ENCODE assay signal across 12 cellular contexts in genomic region chr2:133504566-133505505, GRCh38.
DNase-seq lines count a peak whose midpoint lies in the region; ATAC-seq, FAIRE-seq and TF ChIP-seq lines count a peak whose summit lies in the region.
"Had no signal": no experiment of that assay in that cellular context is flagged by ENCODE, and none has a peak within 500 bp of the region (broad histone marks: within the 10 kb centered on the region; RNA-seq: fewer than 3 reads in every experiment).

No MANE protein-coding gene starts in this region.

- H3K27me3 ChIP-seq in bronchial epithelial cell (ENCODE audit: control insufficient read depth, insufficient read depth, low read length): no peaks in the 10 kb centered on the region
- H3K27me3 ChIP-seq: uterus had no signal

- DNase-seq in Right ventricle myocardium inferior (ENCODE audit: missing footprints) (peak; percentile 66), cardiac septum (ENCODE audit: low spot score) (no peak), bronchial epithelial cell (ENCODE audit: low read depth) (peak; percentile 86), kidney glomerular epithelial cell (lab: John Stamatoyannopoulos, UW) (peak; percentile 46), urothelium cell line (ENCODE audit: low spot score) (peak; percentile 78), HFFc6 (no peak), OCI-M2 (lab: John Stamatoyannopoulos, UW; ENCODE audit: unreplicated experiment) (no peak)
- DNase-seq: activated B cell treated with CpG ODN at 0.5 μM for 24 hours, foreskin fibroblast had no signal

- TF ChIP-seq CTCF in bronchial epithelial cell (IDR thresholded peaks at IDR 0.05; ENCODE audit: insufficient read depth, low read length, severe bottlenecking) (no peak), HFFc6 (IDR thresholded peaks at IDR 0.05) (no peak)

- intact Hi-C loops in Right ventricle myocardium inferior (cut with DNase I): no loop called here
- intact Hi-C loops in cardiac septum (cut with DNase I): no loop called here

- H3K27ac Mint-ChIP-seq in HFFc6: no peak overlapping the region
- H3K27ac Mint-ChIP-seq: activated B cell treated with CpG ODN at 0.5 μM for 24 hours; activated naive CD4-positive, alpha-beta T cell treated with anti-CD3 and anti-CD28 coated beads, Interleukin-2, amount 50 U/mL, for 24 hours had no signal

- no peak overlapping the region for H3K4me3 ChIP-seq in bronchial epithelial cell (ENCODE audit: low read depth, low read length)
- H3K4me3 ChIP-seq: uterus had no signal

- peaks cover 6% of the 10 kb centered on the region; the same call in 1 of the 2 replicates for H3K27me3 Mint-ChIP-seq in HFFc6 (ENCODE audit: insufficient read depth)

- ATAC-seq in Right ventricle myocardium inferior (peak; percentile 6), HG02938 (IDR thresholded peaks at IDR 0.05; ENCODE audit: unreplicated experiment) (no peak)

- no peaks in the 10 kb centered on the region for H3K36me3 ChIP-seq in bronchial epithelial cell (ENCODE audit: control insufficient read depth, insufficient read depth, low read length)
- H3K36me3 ChIP-seq: uterus had no signal

- H3K9me3 Mint-ChIP-seq in HFFc6: no peaks in the 10 kb centered on the region
- H3K9me3 Mint-ChIP-seq: activated B cell treated with CpG ODN at 0.5 μM for 24 hours; activated naive CD4-positive, alpha-beta T cell treated with anti-CD3 and anti-CD28 coated beads, Interleukin-2, amount 50 U/mL, for 24 hours had no signal

- H3K4me3 Mint-ChIP-seq in HFFc6: no peak overlapping the region
- H3K4me3 Mint-ChIP-seq: activated B cell treated with CpG ODN at 0.5 μM for 24 hours; activated naive CD4-positive, alpha-beta T cell treated with anti-CD3 and anti-CD28 coated beads, Interleukin-2, amount 50 U/mL, for 24 hours had no signal

- H3K4me1 Mint-ChIP-seq in HFFc6 (ENCODE audit: low read depth): peaks cover 20% of the 10 kb centered on the region
- H3K4me1 Mint-ChIP-seq: activated B cell treated with CpG ODN at 0.5 μM for 24 hours; activated naive CD4-positive, alpha-beta T cell treated with anti-CD3 and anti-CD28 coated beads, Interleukin-2, amount 50 U/mL, for 24 hours had no signal

- FAIRE-seq in bronchial epithelial cell (lab: Jason Lieb, UNC) (no peak), urothelium cell line (lab: Jason Lieb, UNC) (no peak)

- no peaks in the 10 kb centered on the region for H3K36me3 Mint-ChIP-seq in HFFc6 (ENCODE audit: low read depth)
- H3K36me3 Mint-ChIP-seq: activated naive CD4-positive, alpha-beta T cell treated with anti-CD3 and anti-CD28 coated beads, Interleukin-2, amount 50 U/mL, for 24 hours had no signal

Comparison
In these comparisons a context has a peak if more than half of its experiments do, and no peak if none do; other contexts are left out.
1. DNase-seq: peak in Right ventricle myocardium inferior (single experiment), bronchial epithelial cell (single experiment), kidney glomerular epithelial cell (single experiment) and urothelium cell line (single experiment); none in cardiac septum (single experiment), HFFc6 (single experiment) and OCI-M2 (single experiment).